In the genomic region with DNA sequence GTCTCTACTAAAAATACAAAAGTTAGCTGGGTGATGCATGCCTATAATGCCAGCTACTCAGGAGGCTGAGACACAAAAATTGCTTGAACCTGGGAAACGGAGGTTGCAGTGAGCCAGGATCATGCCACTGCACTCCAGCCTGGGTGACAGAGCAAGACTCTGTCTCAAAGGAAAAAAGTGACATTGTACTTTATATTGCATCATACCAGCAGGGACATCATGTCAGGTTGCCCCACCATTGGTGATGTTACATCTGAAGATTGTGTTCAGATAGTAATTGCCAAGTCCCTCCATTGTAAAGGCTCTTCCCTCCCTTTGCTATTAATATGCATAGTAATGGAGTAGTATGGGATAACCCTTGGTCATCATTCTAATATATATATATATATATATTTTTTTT, we compare ENCODE assay signal across 25 cellular contexts.
"Had no signal": no experiment of that assay in that cellular context is flagged by ENCODE, and none has a peak within 500 bp of the region (broad histone marks: within the 10 kb centered on the region; RNA-seq: fewer than 3 reads in every experiment).

No MANE protein-coding gene starts in this region.

- H3K36me3 ChIP-seq: breast epithelium, spleen, tibial nerve, WERI-Rb-1 had no signal

- H3K4me1 ChIP-seq: breast epithelium had no signal

- H3K9me3 ChIP-seq: breast epithelium, spleen, tibial nerve had no signal

- H3K27ac ChIP-seq: breast epithelium, tibial nerve, WERI-Rb-1 had no signal

- H3K27me3 ChIP-seq: breast epithelium, spleen, tibial nerve had no signal

- DNase-seq: activated CD4-positive, alpha-beta memory T cell treated with anti-CD3 and anti-CD28 coated beads for 36 hours; activated CD4-positive, alpha-beta T cell treated with anti-CD3 and anti-CD28 coated beads, Interleukin-2, amount 10 ng/mL, durations not matched to agents 24 days and 14 days; activated CD4-positive, CD25-positive, alpha-beta regulatory T cell treated with anti-CD3 and anti-CD28 coated beads, Interleukin-2, amount 50 U/mL, for 72 hours; activated CD8-positive, alpha-beta memory T cell treated with anti-CD3 and anti-CD28 coated beads, Interleukin-2, amount 10 ng/mL, durations not matched to agents 7 days and 5 days; activated naive CD4-positive, alpha-beta T cell; activated T-cell treated with anti-CD3 and anti-CD28 coated beads, Interleukin-2, amount 50 U/mL, for 48 hours; central memory CD4-positive, alpha-beta T cell; endodermal cell; foreskin fibroblast; head of caudate nucleus; hippocampal formation; immature natural killer cell; kidney; left colon; midbrain; naive thymus-derived CD8-positive, alpha-beta T cell; right cardiac atrium; spleen; stimulated activated naive CD4-positive, alpha-beta T cell; T-helper 9 cell; WERI-Rb-1 had no signal

- ATAC-seq: activated CD8-positive, alpha-beta memory T cell treated with anti-CD3 and anti-CD28 coated beads, Interleukin-2, amount 10 ng/mL, durations not matched to agents 7 days and 5 days; activated naive CD4-positive, alpha-beta T cell treated with anti-CD3 and anti-CD28 coated beads, Interleukin-2, amount 50 U/mL, for 72 hours; esophagus mucosa; left colon; naive thymus-derived CD8-positive, alpha-beta T cell; right cardiac atrium had no signal

- H3K4me3 ChIP-seq: breast epithelium, spleen, tibial nerve had no signal
